In the genomic region with DNA sequence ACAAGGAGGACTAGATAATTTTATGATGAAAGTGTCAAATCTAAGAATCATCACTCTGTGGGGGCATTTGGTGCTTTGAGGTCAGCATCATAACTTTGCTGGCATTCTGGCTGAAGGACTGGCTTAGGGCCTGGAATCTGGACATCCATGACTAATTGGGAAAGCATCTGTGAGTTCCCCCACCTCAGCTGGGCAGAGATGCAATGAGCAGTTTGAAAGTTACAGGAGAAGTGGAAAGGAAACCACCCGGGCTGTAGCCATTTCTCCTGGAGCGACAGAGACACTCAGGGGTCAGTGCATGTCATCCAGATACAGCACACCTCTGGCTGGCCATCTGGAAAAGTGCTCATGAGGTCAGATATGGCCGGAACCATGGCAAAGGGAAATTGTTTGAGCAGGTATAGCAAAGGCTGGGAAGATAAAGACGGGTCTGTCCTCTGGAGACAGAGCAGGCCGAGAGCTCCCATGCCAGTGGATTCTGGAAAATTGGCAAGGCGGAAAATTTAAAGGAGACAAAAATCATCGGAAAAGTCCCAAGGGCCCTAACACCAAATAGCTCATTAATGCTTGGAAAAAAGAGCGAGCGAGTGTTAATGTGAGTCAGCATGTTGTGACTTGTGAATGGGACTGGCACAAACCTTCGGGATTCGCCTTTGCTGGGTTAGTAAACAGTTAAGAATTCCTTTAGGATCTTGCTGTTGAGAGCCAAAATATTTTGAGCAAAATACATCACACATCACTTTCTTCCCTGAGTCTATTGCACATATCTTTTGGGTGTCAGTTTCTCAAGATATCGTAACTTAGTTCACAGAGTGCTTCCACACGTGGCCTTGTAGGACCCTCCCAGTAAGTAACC, we compare ENCODE assay signal across 11 cellular contexts.
DNase-seq lines count a peak whose midpoint lies in the region; ATAC-seq and TF ChIP-seq lines count a peak whose summit lies in the region.
"Had no signal": no experiment of that assay in that cellular context is flagged by ENCODE, and none has a peak within 500 bp of the region (broad histone marks: within the 10 kb centered on the region; RNA-seq: fewer than 3 reads in every experiment).

No MANE protein-coding gene starts in this region.

- H2BK120ac ChIP-seq in neuronal stem cell (ENCODE audit: low read depth, low read length) = no peak overlapping the region

- CTCF ChIA-PET in Panc1 (lab: Charles Lee) = no interaction called here

- H3K9me3 ChIP-seq in Panc1 (ENCODE audit: control insufficient read depth, insufficient read depth, low read depth, low read length) = no peaks in the 10 kb centered on the region
- no peaks in the 10 kb centered on the region for H3K9me3 ChIP-seq in neuronal stem cell (replicated peaks in 1 of 2; ENCODE audit: control insufficient read depth in 2 of 2, insufficient read depth in 1 of 2, low read depth in 1 of 2, low read length in 2 of 2)
- H3K9me3 ChIP-seq in ovary = no peaks in the 10 kb centered on the region

- no peak overlapping the region for H2BK12ac ChIP-seq in neuronal stem cell (ENCODE audit: low read length)

- H2BK15ac ChIP-seq in neuronal stem cell (ENCODE audit: low read length) = no peak overlapping the region

- no CpG with 5 or more reads among the region's 13 CpGs for WGBS in neuronal stem cell (ENCODE audit: extremely low coverage in 2 of 2, insufficient read length in 2 of 2, insufficient replicate concordance in 1 of 2), 2 donors
- WGBS in ovary, 3 donors = 64 to 65% (median 64%) methylated on average over 13 of the region's 13 CpGs

- H3K27ac ChIP-seq in Panc1 (ENCODE audit: low read length) = no peak overlapping the region
- peak overlapping the region; percentile 53 for H3K27ac ChIP-seq in neuronal stem cell (replicated peaks; ENCODE audit: low read length)
- no peak overlapping the region for H3K27ac ChIP-seq in ovary

- in situ Hi-C loops in Panc1 (cut with HindIII; ENCODE audit: low pct_unique_long_range_greater_than_20kb, low sequenced_read_pairs) = no loop called here

- H3K4me2 ChIP-seq in neuronal stem cell (ENCODE audit: insufficient read depth, low read length, poor library complexity, severe bottlenecking) = no peak overlapping the region

- H3K18ac ChIP-seq in neuronal stem cell (ENCODE audit: low read length) = peak overlapping the region; percentile 32

- H4K91ac ChIP-seq in neuronal stem cell (ENCODE audit: low read depth, low read length, poor library complexity) = no peak overlapping the region

- H2AFZ ChIP-seq in neuronal stem cell (ENCODE audit: low read length) = no peak overlapping the region

- no peak overlapping the region for H3K23ac ChIP-seq in neuronal stem cell (ENCODE audit: low read depth, low read length, poor library complexity)

- no peak overlapping the region for H4K8ac ChIP-seq in neuronal stem cell (ENCODE audit: low read depth, low read length)

- no peaks in the 10 kb centered on the region; the same call in 1 of the 2 replicates for H3K4me1 ChIP-seq in Panc1 (ENCODE audit: control insufficient read depth, insufficient read depth, low read length)
- H3K4me1 ChIP-seq in neuronal stem cell (ENCODE audit: control insufficient read depth in 2 of 2, insufficient read depth in 1 of 2, low read depth in 1 of 2, low read length in 2 of 2) = peaks cover 13 to 32% of the 10 kb centered on the region in 2 donors
- H3K4me1 ChIP-seq in ovary (ENCODE audit: insufficient read depth) = no peaks in the 10 kb centered on the region

- H2AK5ac ChIP-seq in neuronal stem cell (ENCODE audit: low read depth, low read length) = no peak overlapping the region

- H2BK5ac ChIP-seq in neuronal stem cell (ENCODE audit: low read length) = peak overlapping the region; percentile 46

- no peak for TF ChIP-seq EP300 in ovary (IDR thresholded peaks at IDR 0.05)

- no peak overlapping the region for H3K4ac ChIP-seq in neuronal stem cell (ENCODE audit: low read length)

- H3K27me3 ChIP-seq in Panc1 (ENCODE audit: control insufficient read depth, insufficient read depth, low read length) (no peaks in the 10 kb centered on the region), neuronal stem cell (ENCODE audit: control insufficient read depth in 3 of 3, insufficient read depth in 3 of 3, low read depth in 1 of 3, low read length in 3 of 3) (no peaks in the 10 kb centered on the region), ovary (no peaks in the 10 kb centered on the region)

- H3K4me3 ChIP-seq in Panc1 (ENCODE audit: low read depth in 2 of 2, low read length in 2 of 2) (no peak overlapping the region), neuronal stem cell (ENCODE audit: low read length in 2 of 2) (no peak overlapping the region), ovary (no peak overlapping the region)

- ATAC-seq in Panc1 = peak; percentile 83

- H3K79me1 ChIP-seq in neuronal stem cell (ENCODE audit: low read depth, low read length) = no peaks in the 10 kb centered on the region

- H3K9ac ChIP-seq in neuronal stem cell (ENCODE audit: low read depth, low read length, poor library complexity) = no peak overlapping the region

- H3K36me3 ChIP-seq in Panc1 (ENCODE audit: control insufficient read depth, insufficient read depth, low read length) (no peaks in the 10 kb centered on the region), neuronal stem cell (replicated peaks in 1 of 2; ENCODE audit: control insufficient read depth in 2 of 2, insufficient read depth in 2 of 2, low read length in 2 of 2) (no peaks in the 10 kb centered on the region), ovary (no peaks in the 10 kb centered on the region)

- no peak for TF ChIP-seq POLR2A in ovary (IDR thresholded peaks at IDR 0.05)

- DNase-seq in Daoy (ENCODE audit: low read depth) (peak; percentile 86), Panc1 (ENCODE audit: low read depth, low spot score) (no peak), fibroblast of gingiva (ENCODE audit: low read depth) (peak; percentile 4), neuronal stem cell (ENCODE audit: low spot score) (no peak), putamen (ENCODE audit: low spot score) (no peak), ovary (no peak), GM20000 (ENCODE audit: low spot score) (no peak)
- no peak for DNase-seq in stimulated activated CD8-positive, alpha-beta memory T cell treated with anti-CD3 and anti-CD28 coated beads, Interleukin-4, amount 100 ng/mL, for 48 hours
- DNase-seq: activated CD4-positive, CD25-positive, alpha-beta regulatory T cell treated with anti-CD3 and anti-CD28 coated beads, Interleukin-2, amount 50 U/mL, for 72 hours; Karpas-422; nucleus accumbens had no signal

- H3K14ac ChIP-seq in neuronal stem cell (ENCODE audit: low read length) = no peak overlapping the region

- intact Hi-C loops in Panc1 (cut with micrococcal nuclease; ENCODE audit: unreplicated experiment) (no loop called here), ovary (cut with DNase I) (no loop called here)

- BruUV-seq in Panc1 (replicated peaks; lab: Mats Ljungman, UMichigan) = no TSS peak

- POLR2A ChIA-PET in Panc1 (lab: Charles Lee) = no interaction called here

- TF ChIP-seq CTCF in Panc1 (IDR thresholded peaks at IDR 0.05) (no peak), ovary (IDR thresholded peaks at IDR 0.05) (no peak), GM20000 (IDR thresholded peaks at IDR 0.05; ENCODE audit: extremely low read depth, missing control alignments) (no peak)

Comparison
In these comparisons a context has a peak if more than half of its experiments do, and no peak if none do; other contexts are left out.
1. DNase-seq: peak in Daoy (single experiment) and fibroblast of gingiva (single experiment); none in Panc1 (single experiment), neuronal stem cell (single experiment), putamen (single experiment), stimulated activated CD8-positive, alpha-beta memory T cell treated with anti-CD3 and anti-CD28 coated beads, Interleukin-4, amount 100 ng/mL, for 48 hours (single experiment), ovary (0 of 5) and GM20000 (single experiment).